In genomic region chr2:207224814-207225482, GRCh38 we compare ENCODE assay signal across 1 cellular context.
TF ChIP-seq lines count a peak whose summit lies in the region.

No MANE protein-coding gene starts in this region.

TF ChIP-seq in GM23338, 12 proteins besides CTCF, POLR2A, EP300 and RAD21 (continued from another document):
- TF ChIP-seq ZNF462 (CRISPR knock-in tag; IDR thresholded peaks at IDR 0.05) (no peak), EZH2 (IDR thresholded peaks at IDR 0.05; ENCODE audit: low read depth, unreplicated experiment) (no peak)
